Comparison of ENCODE assay signal across 13 cellular contexts in genomic region chr1:112507336-112507735, GRCh38. TPM values are rescaled to one million over a fixed set of nuclear protein-coding genes. Genes with fewer than 3 reads are reported as not detected.
DNase-seq lines count a peak whose midpoint lies in the region; ATAC-seq and TF ChIP-seq lines count a peak whose summit lies in the region.
"Had no signal": no experiment of that assay in that cellular context is flagged by ENCODE, and none has a peak within 500 bp of the region (broad histone marks: within the 10 kb centered on the region; RNA-seq: fewer than 3 reads in every experiment).

No MANE protein-coding gene starts in this region.

- H3K4me3 ChIP-seq in KMS-11 (IDR thresholded peaks at IDR 0.05; ENCODE audit: insufficient read depth, low read depth, low read length): no peak overlapping the region

- DNase-seq in Calu3 (no peak), nucleus accumbens (lab: John Stamatoyannopoulos, UW) (no peak), SIG-M5 (lab: John Stamatoyannopoulos, UW) (no peak), NCI-H1105 (lab: John Stamatoyannopoulos, UW) (no peak)
- DNase-seq: esophagus squamous epithelium, GOT3, NCI-H187, right lobe of liver, thyroid gland had no signal

- H3K4me1 Mint-ChIP-seq in Calu3 (ENCODE audit: low read depth, unreplicated experiment) (no peaks in the 10 kb centered on the region), brain (peaks cover 28% of the 10 kb centered on the region), nephron (peaks cover 57% of the 10 kb centered on the region)

- no peak overlapping the region for H3K27ac Mint-ChIP-seq in Calu3 (ENCODE audit: unreplicated experiment)
- H3K27ac Mint-ChIP-seq in brain: no peak overlapping the region
- peak overlapping the region in 2 of 3 experiments; percentile 45 to 75 for H3K27ac Mint-ChIP-seq in nephron

- no peak overlapping the region for H3K27ac ChIP-seq in KMS-11
- H3K27ac ChIP-seq: right lobe of liver, thyroid gland had no signal

- no peak overlapping the region for H3K9ac ChIP-seq in KMS-11

- no peaks in the 10 kb centered on the region for H3K79me2 ChIP-seq in KMS-11 (ENCODE audit: insufficient read depth, low read depth)

- H3K27me3 Mint-ChIP-seq in Calu3 (ENCODE audit: unreplicated experiment): peaks cover 41% of the 10 kb centered on the region
- peaks cover 89% of the 10 kb centered on the region for H3K27me3 Mint-ChIP-seq in brain
- peaks cover 91% of the 10 kb centered on the region for H3K27me3 Mint-ChIP-seq in nephron (ENCODE audit: low read depth)

- peak overlapping the region; percentile 85; the same call in 1 of the 2 replicates for H2AFZ ChIP-seq in KMS-11 (ENCODE audit: low read depth)

- H3K4me2 ChIP-seq in KMS-11: peak overlapping the region; percentile 86; the same call in 1 of the 2 replicates

- BruUV-seq in Calu3 (replicated peaks; lab: Mats Ljungman, UMichigan): no TSS peak

- no peaks in the 10 kb centered on the region for H3K36me3 ChIP-seq in KMS-11 (ENCODE audit: insufficient read depth)
- H3K36me3 ChIP-seq: esophagus squamous epithelium, right lobe of liver, thyroid gland had no signal

- no peaks in the 10 kb centered on the region for H4K20me1 ChIP-seq in KMS-11 (ENCODE audit: insufficient read depth)

- H3K4me1 ChIP-seq in KMS-11 (ENCODE audit: low read depth, poor library complexity, severe bottlenecking): no peaks in the 10 kb centered on the region

- peaks cover 17% of the 10 kb centered on the region for H3K36me3 Mint-ChIP-seq in Calu3 (ENCODE audit: insufficient read depth, unreplicated experiment)
- no peaks in the 10 kb centered on the region for H3K36me3 Mint-ChIP-seq in brain
- H3K36me3 Mint-ChIP-seq in nephron (ENCODE audit: low read depth): no peaks in the 10 kb centered on the region

- H3K9me3 Mint-ChIP-seq in Calu3 (ENCODE audit: low read depth, unreplicated experiment): no peaks in the 10 kb centered on the region
- H3K9me3 Mint-ChIP-seq in brain: no peaks in the 10 kb centered on the region
- H3K9me3 Mint-ChIP-seq in nephron: no peaks in the 10 kb centered on the region

- peak overlapping the region; percentile 69 for H3K4me3 Mint-ChIP-seq in Calu3 (ENCODE audit: low read depth, unreplicated experiment)
- H3K4me3 Mint-ChIP-seq in brain: peak overlapping the region; percentile 83 to 87 (median 84)
- peak overlapping the region; percentile 77 to 86 (median 82) for H3K4me3 Mint-ChIP-seq in nephron

- H3K27me3 ChIP-seq in KMS-11 (ENCODE audit: insufficient read depth, low read depth): no peaks in the 10 kb centered on the region

- intact Hi-C loops in Calu3 (cut with micrococcal nuclease; ENCODE audit: unreplicated experiment): loop anchor here (10.0 kb wide), 1 partner anchor 107 kb away; the partner anchor contains the start of genes CAPZA1 and ST7L

- no peak for ATAC-seq in GM18511 (IDR thresholded peaks at IDR 0.05; ENCODE audit: unreplicated experiment)
- ATAC-seq: right lobe of liver had no signal

- CTCF ChIA-PET in Calu3 (lab: Charles Lee): no interaction called here

- no peak for TF ChIP-seq CTCF in Calu3 (IDR thresholded peaks at IDR 0.05; ENCODE audit: unreplicated experiment)
- TF ChIP-seq CTCF in KMS-11 (conservative IDR thresholded peaks at IDR 0.05; ENCODE audit: low read depth, low read length): no peak
- no peak for TF ChIP-seq CTCF in brain (conservative IDR thresholded peaks at IDR 0.05)
- TF ChIP-seq CTCF in nephron (IDR thresholded peaks at IDR 0.05; ENCODE audit: unreplicated experiment in 3 of 3): no peak

RNA-seq across cellular contexts. Expression of gene WNT2B, which starts 1.4 kb away (rescaled TPM):
- total RNA-seq in Calu3 (2022): 5.8 and 6.7 TPM in 2 replicates
- polyA plus RNA-seq in brain (ENCODE audit: insufficient read depth, low read depth, low replicate concordance): 0.68 TPM

Comparison
In these comparisons a context has a peak if more than half of its experiments do, and no peak if none do; other contexts are left out.
1. H3K27ac Mint-ChIP-seq: peak in nephron (2 of 3); none in Calu3 (single experiment) and brain (0 of 5).
2. Peak in every context shown above with its lines, with median percentiles within 50 percentile points of each other: H3K4me3 Mint-ChIP-seq.